ENCODE assay signal across 10 cellular contexts in genomic region chr20:36017034-36017951, GRCh38. TPM values are rescaled to one million over a fixed set of nuclear protein-coding genes. Genes with fewer than 3 reads are reported as not detected.
DNase-seq lines count a peak whose midpoint lies in the region; ATAC-seq and TF ChIP-seq lines count a peak whose summit lies in the region.
"Had no signal": no experiment of that assay in that cellular context is flagged by ENCODE, and none has a peak within 500 bp of the region (broad histone marks: within the 10 kb centered on the region; RNA-seq: fewer than 3 reads in every experiment).

No MANE protein-coding gene starts in this region.

- no peak overlapping the region for H3K4me3 ChIP-seq in fibroblast of mammary gland (ENCODE audit: control insufficient read depth, low read depth, low read length)
- no peak overlapping the region for H3K4me3 ChIP-seq in ovary

- no peak for TF ChIP-seq POLR2A in ovary (IDR thresholded peaks at IDR 0.05)

- intact Hi-C loops in ovary (cut with DNase I) = no loop called here

- ATAC-seq in GM21515 (IDR thresholded peaks at IDR 0.05; ENCODE audit: unreplicated experiment) = no peak
- ATAC-seq in HG03378 (IDR thresholded peaks at IDR 0.05; ENCODE audit: unreplicated experiment) = no peak
- ATAC-seq in GM19395 (IDR thresholded peaks at IDR 0.05; ENCODE audit: unreplicated experiment) = no peak

- TF ChIP-seq CTCF in fibroblast of mammary gland (conservative IDR thresholded peaks at IDR 0.05; ENCODE audit: control insufficient read depth, insufficient read depth, low read depth, low read length) = no peak
- no peak for TF ChIP-seq CTCF in ovary (IDR thresholded peaks at IDR 0.05)

- H3K4me1 ChIP-seq in ovary (ENCODE audit: insufficient read depth) = peaks cover 12% of the 10 kb centered on the region

- peak overlapping the region; percentile 35 to 38 for H3K27ac ChIP-seq in ovary

- DNase-seq in COLO829 (ENCODE audit: low spot score) (peak; percentile 64), RPMI7951 (ENCODE audit: low read depth) (peak; percentile 55), fibroblast of mammary gland (ENCODE audit: low read depth) (peak; percentile 36), ovary (peak; percentile 48 to 68 (median 56))
- no peak for DNase-seq in activated naive CD4-positive, alpha-beta T cell treated with Interleukin-2 at 50 U/mL for 16 hours
- DNase-seq: activated gamma-delta T cell, DND-41 had no signal

- no peaks in the 10 kb centered on the region for H3K36me3 ChIP-seq in ovary

- TF ChIP-seq EP300 in ovary (IDR thresholded peaks at IDR 0.05) = no peak

- H3K9me3 ChIP-seq in ovary = no peaks in the 10 kb centered on the region

- WGBS in ovary, 3 donors = 25 to 36% (median 29%) methylated on average over 11 of the region's 11 CpGs

- H3K27me3 ChIP-seq in ovary = no peaks in the 10 kb centered on the region

RNA-seq across cellular contexts. Expression of gene CNBD2, which starts 48.9 kb away (rescaled TPM):
- 6.8 and 18.8 TPM in 2 replicates for total RNA-seq in RPMI7951 (2014; rRNA removed; shearing (Covaris generic))
- 1 to 10 TPM; 2.4 to 8.7 (median 4.5) TPM for total RNA-seq in ovary
- 1 to 10 TPM; 2.7 to 6.7 TPM for polyA plus RNA-seq in ovary
